Comparison of ENCODE assay signal across 16 cellular contexts in the genomic region with DNA sequence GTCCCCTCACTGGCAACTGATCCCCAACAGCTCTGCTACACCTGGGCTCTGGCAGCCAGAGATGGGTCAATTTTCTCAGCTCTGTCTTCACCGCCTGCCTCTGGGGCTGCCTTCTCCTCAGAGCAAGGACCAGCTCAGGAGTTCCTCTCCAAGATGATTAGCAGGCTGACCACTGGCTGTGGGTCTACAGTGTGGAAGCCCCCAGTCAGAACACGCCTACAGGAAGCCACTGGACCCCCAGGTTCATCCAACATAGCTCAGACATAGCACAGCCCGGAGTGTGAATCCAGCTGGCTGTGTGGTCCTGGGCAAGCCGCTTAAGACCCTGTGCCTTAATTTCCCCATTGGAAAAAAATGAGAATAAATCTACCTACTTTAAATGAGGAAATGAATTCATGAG. TPM values are rescaled to one million over a fixed set of nuclear protein-coding genes. Genes with fewer than 3 reads are reported as not detected.
A peak's percentile ranks its signal among the peaks of the same experiment; 100 is the strongest.
DNase-seq lines count a peak whose midpoint lies in the region; ATAC-seq, FAIRE-seq and TF ChIP-seq lines count a peak whose summit lies in the region.
"Had no signal": no experiment of that assay in that cellular context is flagged by ENCODE, and none has a peak within 500 bp of the region (broad histone marks: within the 10 kb centered on the region; RNA-seq: fewer than 3 reads in every experiment).

No MANE protein-coding gene starts in this region.

- in situ Hi-C loops in HepG2 (cut with HindIII; ENCODE audit: extremely low pct_ligation_motif_present, low pct_unique_long_range_greater_than_20kb), result no loop called here

- TF ChIP-seq CTCF in HepG2 (CRISPR knock-in tag; IDR thresholded peaks at IDR 0.05), result no peak
- TF ChIP-seq CTCF in right lobe of liver (IDR thresholded peaks at IDR 0.05), result no peak
- TF ChIP-seq CTCF in progenitor cell of endocrine pancreas (IDR thresholded peaks at IDR 0.05; ENCODE audit: unreplicated experiment), result no peak

- H3K4me1 Mint-ChIP-seq in progenitor cell of endocrine pancreas (ENCODE audit: low read depth), result peaks cover 34% of the 10 kb centered on the region

- H3K36me3 Mint-ChIP-seq in progenitor cell of endocrine pancreas (ENCODE audit: insufficient read depth), result peaks cover 3% of the 10 kb centered on the region

- POLR2A ChIA-PET in HepG2 (lab: Yijun Ruan, JAX), result interaction anchor here (4.6 to 5.6 kb wide), 2 partner anchors 9 to 34 kb away, joined by 55 to 147 read pairs; a partner anchor contains a TSS

- H3K9me3 Mint-ChIP-seq in progenitor cell of endocrine pancreas (ENCODE audit: low read depth), result no peaks in the 10 kb centered on the region

- no peaks in the 10 kb centered on the region for H3K27me3 ChIP-seq in HepG2 (ENCODE audit: control insufficient read depth in 1 of 2, insufficient read depth in 2 of 2, low read length in 2 of 2)
- no peaks in the 10 kb centered on the region for H3K27me3 ChIP-seq in right lobe of liver

- TF ChIP-seq EP300 in HepG2 (IDR thresholded peaks at IDR 0.05; ENCODE audit: low read depth in 2 of 2, low read length in 2 of 2), result no peak
- no peak for TF ChIP-seq EP300 in HepG2 (CRISPR knock-in tag; IDR thresholded peaks at IDR 0.05; ENCODE audit: borderline replicate concordance)

- H3K9me3 ChIP-seq in HepG2 (ENCODE audit: low read length) (no peaks in the 10 kb centered on the region), right lobe of liver (no peaks in the 10 kb centered on the region)

- H3K4me3 Mint-ChIP-seq in progenitor cell of endocrine pancreas (ENCODE audit: low read depth), result no peak overlapping the region
- H3K4me3 Mint-ChIP-seq: CD14-positive monocyte had no signal

- H3K27ac Mint-ChIP-seq in progenitor cell of endocrine pancreas, result peak overlapping the region; percentile 81
- H3K27ac Mint-ChIP-seq: CD14-positive monocyte had no signal

- H3K79me2 ChIP-seq in HepG2 (ENCODE audit: insufficient read depth, low read length), result peaks cover 40% of the 10 kb centered on the region

- DNase-seq in HepG2 (ENCODE audit: low spot score), result no peak
- DNase-seq in right lobe of liver, result no peak
- DNase-seq in mesenteric fat pad (ENCODE audit: low spot score), result peak; percentile 43
- DNase-seq in progenitor cell of endocrine pancreas (ENCODE audit: low spot score, unreplicated experiment), result no peak
- no peak for DNase-seq in stimulated activated CD4-positive, alpha-beta T cell treated with anti-CD3 and anti-CD28 coated beads, Interleukin-4, amount 100 ng/mL, for 4 hours
- DNase-seq in COLO829 (ENCODE audit: low spot score), result no peak
- DNase-seq in Right ventricle myocardium superior, result no peak
- DNase-seq: KBM-7, NCI-H1092, NCI-H187, PC-3 had no signal

- intact Hi-C loops in HepG2 (cut with micrococcal nuclease; ENCODE audit: unreplicated experiment) (no loop called here), right lobe of liver (cut with DNase I) (no loop called here), Right ventricle myocardium superior (cut with DNase I) (no loop called here)

- peak overlapping the region; percentile 79 for H3K27ac ChIP-seq in HepG2 (ENCODE audit: extremely low read length, insufficient read depth, low read length)
- no peak overlapping the region for H3K27ac ChIP-seq in right lobe of liver

- peaks cover 4% of the 10 kb centered on the region; the same call in 1 of the 2 replicates for H4K20me1 ChIP-seq in HepG2 (ENCODE audit: insufficient read depth, low read length)

- TF ChIP-seq RAD21 in HepG2 (CRISPR knock-in tag; IDR thresholded peaks at IDR 0.05), result no peak

- 93% methylated on average over 4 of the region's 4 CpGs for WGBS in HepG2 (ENCODE audit: low lambda C conversion rate)
- WGBS in right lobe of liver (ENCODE audit: insufficient coverage, low coverage, low lambda C conversion rate, missing lambda C conversion rate), result 90% methylated on average over 2 of the region's 4 CpGs

- H3K27me3 Mint-ChIP-seq in progenitor cell of endocrine pancreas, result peaks cover 9% of the 10 kb centered on the region

- H3K36me3 ChIP-seq in HepG2 (replicated peaks in 1 of 2; ENCODE audit: control insufficient read depth in 1 of 2, insufficient read depth in 2 of 2, low read length in 2 of 2), result no peaks in the 10 kb centered on the region; a peak in 1 of 5 replicates
- H3K36me3 ChIP-seq in right lobe of liver, result no peaks in the 10 kb centered on the region

- TF ChIP-seq POLR2A in HepG2 (IDR thresholded peaks at IDR 0.05; ENCODE audit: insufficient read depth in 1 of 2, low read depth in 2 of 2, low read length in 2 of 2) (no peak), right lobe of liver (IDR thresholded peaks at IDR 0.05) (no peak)

- no peak overlapping the region for H2AFZ ChIP-seq in HepG2 (ENCODE audit: low read length)

- H3K4me2 ChIP-seq in HepG2 (ENCODE audit: low read depth, low read length), result no peak overlapping the region

- no peak overlapping the region for H3K4me3 ChIP-seq in HepG2 (replicated peaks in 1 of 3; ENCODE audit: insufficient read depth in 1 of 3, low read depth in 2 of 3, low read length in 3 of 3)
- no peak overlapping the region for H3K4me3 ChIP-seq in right lobe of liver

- FAIRE-seq in HepG2 (lab: Jason Lieb, UNC), result no peak
- FAIRE-seq: A204.1, GM18507 had no signal

- H3K9ac ChIP-seq in HepG2 (ENCODE audit: insufficient read depth, low read depth, low read length), result no peak overlapping the region; the same call in 1 of the 2 replicates

- no TSS peak for BruUV-seq in HepG2 (replicated peaks; lab: Mats Ljungman, UMichigan)

- CTCF ChIA-PET in HepG2 (lab: Yijun Ruan, JAX; ENCODE audit: low intra/inter-chr PET ratio, low total read pairs), result no interaction called here

- peaks cover 92% of the 10 kb centered on the region for H3K4me1 ChIP-seq in HepG2 (ENCODE audit: insufficient read depth, low read length)
- peaks cover 0 to 50% (median 18%) of the 10 kb centered on the region in 4 donors for H3K4me1 ChIP-seq in right lobe of liver

- no peak for ATAC-seq in HepG2
- ATAC-seq in right lobe of liver, result no peak
- ATAC-seq in HG03432 (IDR thresholded peaks at IDR 0.05; ENCODE audit: unreplicated experiment), result no peak
- ATAC-seq in Right ventricle myocardium superior (ENCODE audit: poor library complexity), result no peak
- ATAC-seq: HCT116, PC-3 had no signal

RNA-seq across cellular contexts. Expression of a gene that starts 4.9 kb away (rescaled TPM):
- total RNA-seq in HepG2 (2016; rRNA removed; fragmentation: Illumina TruSeq; extraction: Trizol) (52.7 and 55.5 TPM in 2 replicates), right lobe of liver (10 to 100 TPM; 20.0 to 62.1 (median 36.7) TPM), mesenteric fat pad (7.3 TPM), progenitor cell of endocrine pancreas (35.0 and 38.6 TPM in 2 replicates), Right ventricle myocardium superior (7.5 TPM)
- 23.8 and 26.8 TPM in 2 replicates for total RNA-seq in HepG2 (2016; cell fraction: cytosol; rRNA removed; fragmentation: Illumina TruSeq; extraction: Trizol; ENCODE audit: low read depth)
- 51.4 and 51.5 TPM in 2 replicates for total RNA-seq in HepG2 (2016; cell fraction: insoluble cytoplasmic fraction; rRNA removed; fragmentation: Illumina TruSeq; extraction: Trizol)
- total RNA-seq in HepG2 (2016; cell fraction: membrane; rRNA removed; fragmentation: Illumina TruSeq; extraction: Trizol), result 58.5 and 70.1 TPM in 2 replicates
- 32.8 and 34.6 TPM in 2 replicates for total RNA-seq in HepG2 (2016; cell fraction: nucleus; rRNA removed; fragmentation: Illumina TruSeq; extraction: Trizol)
- polyA plus RNA-seq in HepG2 (2011; rRNA removed), result 70.0 and 92.5 TPM in 2 replicates
- polyA plus RNA-seq in HepG2 (2011; cell fraction: cytosol; rRNA removed), result 59.9 and 66.8 TPM in 2 replicates
- 136 and 138 TPM in 2 replicates for polyA plus RNA-seq in HepG2 (2011; cell fraction: nucleus; rRNA removed)
- polyA plus RNA-seq in HepG2 (2012), result 41.9 and 45.8 TPM in 2 replicates
- 31.1 and 35.0 TPM in 2 replicates for polyA plus RNA-seq in HepG2 (2016; cell fraction: cytosol; fragmentation: Illumina TruSeq; extraction: Trizol; ENCODE audit: low read depth)
- 59.2 and 63.5 TPM in 2 replicates for polyA plus RNA-seq in HepG2 (2016; cell fraction: insoluble cytoplasmic fraction; fragmentation: Illumina TruSeq; extraction: Trizol; ENCODE audit: low read depth)
- 57.7 and 60.6 TPM in 2 replicates for polyA plus RNA-seq in HepG2 (2016; cell fraction: membrane; fragmentation: Illumina TruSeq; extraction: Trizol; ENCODE audit: low read depth)
- polyA plus RNA-seq in HepG2 (2016; cell fraction: nucleus; fragmentation: Illumina TruSeq; extraction: Trizol; ENCODE audit: insufficient read depth, low read depth), result 72.2 and 73.9 TPM in 2 replicates
- 45.3 and 104 TPM in 2 replicates for polyA minus RNA-seq in HepG2 (2011; rRNA and poly(A)+ RNA removed; ENCODE audit: low replicate concordance)
- 28.8 and 30.7 TPM in 2 replicates for polyA minus RNA-seq in HepG2 (2011; cell fraction: cytosol; rRNA and poly(A)+ RNA removed)
- 20.1 and 26.6 TPM in 2 replicates for polyA minus RNA-seq in HepG2 (2011; cell fraction: nucleus; rRNA and poly(A)+ RNA removed)

RNA-seq across cellular contexts. Expression of a gene that starts 18.9 kb away (rescaled TPM):
- total RNA-seq in HepG2 (2016; rRNA removed; fragmentation: Illumina TruSeq; extraction: Trizol) (104 and 146 TPM in 2 replicates), right lobe of liver (10 to 100 TPM; 27.7 to 70.2 (median 35.4) TPM), mesenteric fat pad (42.9 TPM), progenitor cell of endocrine pancreas (68.5 and 69.6 TPM in 2 replicates), Right ventricle myocardium superior (37.9 TPM)
- total RNA-seq in HepG2 (2016; cell fraction: cytosol; rRNA removed; fragmentation: Illumina TruSeq; extraction: Trizol; ENCODE audit: low read depth), result 18.6 and 24.2 TPM in 2 replicates
- 103 and 154 TPM in 2 replicates for total RNA-seq in HepG2 (2016; cell fraction: insoluble cytoplasmic fraction; rRNA removed; fragmentation: Illumina TruSeq; extraction: Trizol)
- total RNA-seq in HepG2 (2016; cell fraction: membrane; rRNA removed; fragmentation: Illumina TruSeq; extraction: Trizol), result 49.1 and 55.4 TPM in 2 replicates
- total RNA-seq in HepG2 (2016; cell fraction: nucleus; rRNA removed; fragmentation: Illumina TruSeq; extraction: Trizol), result 54.3 and 64.6 TPM in 2 replicates
- 199 and 216 TPM in 2 replicates for polyA plus RNA-seq in HepG2 (2011; rRNA removed)
- polyA plus RNA-seq in HepG2 (2011; cell fraction: cytosol; rRNA removed), result 226 and 249 TPM in 2 replicates
- polyA plus RNA-seq in HepG2 (2011; cell fraction: nucleus; rRNA removed), result 143 and 144 TPM in 2 replicates
- 72.5 and 84.4 TPM in 2 replicates for polyA plus RNA-seq in HepG2 (2012)
- polyA plus RNA-seq in HepG2 (2016; cell fraction: cytosol; fragmentation: Illumina TruSeq; extraction: Trizol; ENCODE audit: low read depth), result 18.7 and 20.9 TPM in 2 replicates
- polyA plus RNA-seq in HepG2 (2016; cell fraction: insoluble cytoplasmic fraction; fragmentation: Illumina TruSeq; extraction: Trizol; ENCODE audit: low read depth), result 169 and 175 TPM in 2 replicates
- polyA plus RNA-seq in HepG2 (2016; cell fraction: membrane; fragmentation: Illumina TruSeq; extraction: Trizol; ENCODE audit: low read depth), result 41.6 and 42.2 TPM in 2 replicates
- 94.8 and 102 TPM in 2 replicates for polyA plus RNA-seq in HepG2 (2016; cell fraction: nucleus; fragmentation: Illumina TruSeq; extraction: Trizol; ENCODE audit: insufficient read depth, low read depth)
- polyA minus RNA-seq in HepG2 (2011; rRNA and poly(A)+ RNA removed; ENCODE audit: low replicate concordance), result 302 and 354 TPM in 2 replicates
- 134 and 135 TPM in 2 replicates for polyA minus RNA-seq in HepG2 (2011; cell fraction: cytosol; rRNA and poly(A)+ RNA removed)
- polyA minus RNA-seq in HepG2 (2011; cell fraction: nucleus; rRNA and poly(A)+ RNA removed), result 124 and 139 TPM in 2 replicates

RNA-seq across cellular contexts. Expression of a gene that starts 34.1 kb away (rescaled TPM):
- total RNA-seq in HepG2 (2016; rRNA removed; fragmentation: Illumina TruSeq; extraction: Trizol) (57.5 and 62.0 TPM in 2 replicates), right lobe of liver (10 to 100 TPM; 43.2 to 81.4 (median 55.3) TPM), mesenteric fat pad (39.2 TPM), progenitor cell of endocrine pancreas (70.2 and 74.5 TPM in 2 replicates), Right ventricle myocardium superior (225 TPM)
- total RNA-seq in HepG2 (2016; cell fraction: cytosol; rRNA removed; fragmentation: Illumina TruSeq; extraction: Trizol; ENCODE audit: low read depth), result 12.2 and 13.5 TPM in 2 replicates
- total RNA-seq in HepG2 (2016; cell fraction: insoluble cytoplasmic fraction; rRNA removed; fragmentation: Illumina TruSeq; extraction: Trizol), result 57.7 and 61.8 TPM in 2 replicates
- total RNA-seq in HepG2 (2016; cell fraction: membrane; rRNA removed; fragmentation: Illumina TruSeq; extraction: Trizol), result 29.6 and 29.7 TPM in 2 replicates
- 48.3 and 49.8 TPM in 2 replicates for total RNA-seq in HepG2 (2016; cell fraction: nucleus; rRNA removed; fragmentation: Illumina TruSeq; extraction: Trizol)
- 104 and 108 TPM in 2 replicates for polyA plus RNA-seq in HepG2 (2011; rRNA removed)
- 77.6 and 88.3 TPM in 2 replicates for polyA plus RNA-seq in HepG2 (2011; cell fraction: cytosol; rRNA removed)
- 174 and 196 TPM in 2 replicates for polyA plus RNA-seq in HepG2 (2011; cell fraction: nucleus; rRNA removed)
- polyA plus RNA-seq in HepG2 (2012), result 35.1 and 40.7 TPM in 2 replicates
- 7.1 and 7.4 TPM in 2 replicates for polyA plus RNA-seq in HepG2 (2016; cell fraction: cytosol; fragmentation: Illumina TruSeq; extraction: Trizol; ENCODE audit: low read depth)
- 56.0 and 60.7 TPM in 2 replicates for polyA plus RNA-seq in HepG2 (2016; cell fraction: insoluble cytoplasmic fraction; fragmentation: Illumina TruSeq; extraction: Trizol; ENCODE audit: low read depth)
- polyA plus RNA-seq in HepG2 (2016; cell fraction: membrane; fragmentation: Illumina TruSeq; extraction: Trizol; ENCODE audit: low read depth), result 17.9 and 18.7 TPM in 2 replicates
- 89.6 and 91.0 TPM in 2 replicates for polyA plus RNA-seq in HepG2 (2016; cell fraction: nucleus; fragmentation: Illumina TruSeq; extraction: Trizol; ENCODE audit: insufficient read depth, low read depth)
- polyA minus RNA-seq in HepG2 (2011; rRNA and poly(A)+ RNA removed; ENCODE audit: low replicate concordance), result 78.3 and 147 TPM in 2 replicates
- 25.2 and 27.3 TPM in 2 replicates for polyA minus RNA-seq in HepG2 (2011; cell fraction: cytosol; rRNA and poly(A)+ RNA removed)
- 48.0 and 60.5 TPM in 2 replicates for polyA minus RNA-seq in HepG2 (2011; cell fraction: nucleus; rRNA and poly(A)+ RNA removed)

RNA-seq across cellular contexts. Expression of a gene that starts 34.2 kb away (rescaled TPM):
- total RNA-seq in HepG2 (2016; rRNA removed; fragmentation: Illumina TruSeq; extraction: Trizol) (89.7 and 113 TPM in 2 replicates), right lobe of liver (10 to 100 TPM; 23.3 to 27.4 (median 23.9) TPM), mesenteric fat pad (53.6 TPM), progenitor cell of endocrine pancreas (79.3 and 83.3 TPM in 2 replicates), Right ventricle myocardium superior (41.8 TPM)
- total RNA-seq in HepG2 (2016; cell fraction: cytosol; rRNA removed; fragmentation: Illumina TruSeq; extraction: Trizol; ENCODE audit: low read depth), result 19.4 and 23.1 TPM in 2 replicates
- total RNA-seq in HepG2 (2016; cell fraction: insoluble cytoplasmic fraction; rRNA removed; fragmentation: Illumina TruSeq; extraction: Trizol), result 88.9 and 116 TPM in 2 replicates
- 31.7 and 33.1 TPM in 2 replicates for total RNA-seq in HepG2 (2016; cell fraction: membrane; rRNA removed; fragmentation: Illumina TruSeq; extraction: Trizol)
- total RNA-seq in HepG2 (2016; cell fraction: nucleus; rRNA removed; fragmentation: Illumina TruSeq; extraction: Trizol), result 39.3 and 39.9 TPM in 2 replicates
- 62.4 and 69.3 TPM in 2 replicates for polyA plus RNA-seq in HepG2 (2011; rRNA removed)
- polyA plus RNA-seq in HepG2 (2011; cell fraction: cytosol; rRNA removed), result 56.5 and 68.4 TPM in 2 replicates
- polyA plus RNA-seq in HepG2 (2011; cell fraction: nucleus; rRNA removed), result 23.6 and 32.7 TPM in 2 replicates
- 47.4 and 50.8 TPM in 2 replicates for polyA plus RNA-seq in HepG2 (2012)
- 10.3 and 11.8 TPM in 2 replicates for polyA plus RNA-seq in HepG2 (2016; cell fraction: cytosol; fragmentation: Illumina TruSeq; extraction: Trizol; ENCODE audit: low read depth)
- polyA plus RNA-seq in HepG2 (2016; cell fraction: insoluble cytoplasmic fraction; fragmentation: Illumina TruSeq; extraction: Trizol; ENCODE audit: low read depth), result 109 and 116 TPM in 2 replicates
- 17.0 and 17.1 TPM in 2 replicates for polyA plus RNA-seq in HepG2 (2016; cell fraction: membrane; fragmentation: Illumina TruSeq; extraction: Trizol; ENCODE audit: low read depth)
- 67.4 and 77.6 TPM in 2 replicates for polyA plus RNA-seq in HepG2 (2016; cell fraction: nucleus; fragmentation: Illumina TruSeq; extraction: Trizol; ENCODE audit: insufficient read depth, low read depth)
- 47.0 and 64.1 TPM in 2 replicates for polyA minus RNA-seq in HepG2 (2011; rRNA and poly(A)+ RNA removed; ENCODE audit: low replicate concordance)
- polyA minus RNA-seq in HepG2 (2011; cell fraction: cytosol; rRNA and poly(A)+ RNA removed), result 25.8 and 25.9 TPM in 2 replicates
- polyA minus RNA-seq in HepG2 (2011; cell fraction: nucleus; rRNA and poly(A)+ RNA removed), result 23.2 and 35.6 TPM in 2 replicates

RNA-seq across cellular contexts. Expression of a gene that starts 55.0 kb away (rescaled TPM):
- 0.91 and 2.1 TPM in 2 replicates for total RNA-seq in HepG2 (2016; rRNA removed; fragmentation: Illumina TruSeq; extraction: Trizol)
- total RNA-seq in HepG2 (2016; cell fraction: cytosol; rRNA removed; fragmentation: Illumina TruSeq; extraction: Trizol; ENCODE audit: low read depth), result 0.71 TPM in 2 replicates
- total RNA-seq in HepG2 (2016; cell fraction: insoluble cytoplasmic fraction; rRNA removed; fragmentation: Illumina TruSeq; extraction: Trizol), result 1.1 and 2.8 TPM in 2 replicates
- total RNA-seq in HepG2 (2016; cell fraction: membrane; rRNA removed; fragmentation: Illumina TruSeq; extraction: Trizol), result 1.1 and 1.3 TPM in 2 replicates
- 0.41 and 1.0 TPM in 2 replicates for total RNA-seq in HepG2 (2016; cell fraction: nucleus; rRNA removed; fragmentation: Illumina TruSeq; extraction: Trizol)
- polyA plus RNA-seq in HepG2 (2011; rRNA removed), result 2.7 and 2.8 TPM in 2 replicates
- 2.3 and 3.2 TPM in 2 replicates for polyA plus RNA-seq in HepG2 (2011; cell fraction: cytosol; rRNA removed)
- 2.6 and 2.8 TPM in 2 replicates for polyA plus RNA-seq in HepG2 (2011; cell fraction: nucleus; rRNA removed)
- 0.34 and 1.0 TPM in 2 replicates for polyA plus RNA-seq in HepG2 (2012)
- 0.34 and 0.49 TPM in 2 replicates for polyA plus RNA-seq in HepG2 (2016; cell fraction: cytosol; fragmentation: Illumina TruSeq; extraction: Trizol; ENCODE audit: low read depth)
- 1.2 TPM in 2 replicates for polyA plus RNA-seq in HepG2 (2016; cell fraction: insoluble cytoplasmic fraction; fragmentation: Illumina TruSeq; extraction: Trizol; ENCODE audit: low read depth)
- 0.51 and 0.64 TPM in 2 replicates for polyA plus RNA-seq in HepG2 (2016; cell fraction: membrane; fragmentation: Illumina TruSeq; extraction: Trizol; ENCODE audit: low read depth)
- 1.7 and 2.5 TPM in 2 replicates for polyA plus RNA-seq in HepG2 (2016; cell fraction: nucleus; fragmentation: Illumina TruSeq; extraction: Trizol; ENCODE audit: insufficient read depth, low read depth)
- polyA minus RNA-seq in HepG2 (2011; rRNA and poly(A)+ RNA removed; ENCODE audit: low replicate concordance), result 2.1 and 2.5 TPM in 2 replicates
- polyA minus RNA-seq in HepG2 (2011; cell fraction: cytosol; rRNA and poly(A)+ RNA removed), result 0.69 and 1.1 TPM in 2 replicates
- 0.87 and 1.0 TPM in 2 replicates for polyA minus RNA-seq in HepG2 (2011; cell fraction: nucleus; rRNA and poly(A)+ RNA removed)
- total RNA-seq in right lobe of liver, result 1 to 10 TPM in 5 of 6 experiments, under 1 TPM in 1; 0.97 to 1.9 (median 1.2) TPM
- 5.0 TPM for total RNA-seq in mesenteric fat pad
- total RNA-seq in progenitor cell of endocrine pancreas, result 15.6 and 16.9 TPM in 2 replicates
- total RNA-seq in Right ventricle myocardium superior, result 10.5 TPM
- polyA plus RNA-seq: CD14-positive monocyte had no signal
